ENCODE assay signal across 1 cellular context in genomic region chr14:94173885-94174621, GRCh38.
TF ChIP-seq lines count a peak whose summit lies in the region.

PPP4R4 (plus strand) TSS chr14:94174322; CDS start chr14:94174466, 144 bp downstream.

TF ChIP-seq in HepG2, 621 proteins besides CTCF, POLR2A, EP300 and RAD21 (continued from another document and continues in another):
- TF ChIP-seq, protein P1, sequence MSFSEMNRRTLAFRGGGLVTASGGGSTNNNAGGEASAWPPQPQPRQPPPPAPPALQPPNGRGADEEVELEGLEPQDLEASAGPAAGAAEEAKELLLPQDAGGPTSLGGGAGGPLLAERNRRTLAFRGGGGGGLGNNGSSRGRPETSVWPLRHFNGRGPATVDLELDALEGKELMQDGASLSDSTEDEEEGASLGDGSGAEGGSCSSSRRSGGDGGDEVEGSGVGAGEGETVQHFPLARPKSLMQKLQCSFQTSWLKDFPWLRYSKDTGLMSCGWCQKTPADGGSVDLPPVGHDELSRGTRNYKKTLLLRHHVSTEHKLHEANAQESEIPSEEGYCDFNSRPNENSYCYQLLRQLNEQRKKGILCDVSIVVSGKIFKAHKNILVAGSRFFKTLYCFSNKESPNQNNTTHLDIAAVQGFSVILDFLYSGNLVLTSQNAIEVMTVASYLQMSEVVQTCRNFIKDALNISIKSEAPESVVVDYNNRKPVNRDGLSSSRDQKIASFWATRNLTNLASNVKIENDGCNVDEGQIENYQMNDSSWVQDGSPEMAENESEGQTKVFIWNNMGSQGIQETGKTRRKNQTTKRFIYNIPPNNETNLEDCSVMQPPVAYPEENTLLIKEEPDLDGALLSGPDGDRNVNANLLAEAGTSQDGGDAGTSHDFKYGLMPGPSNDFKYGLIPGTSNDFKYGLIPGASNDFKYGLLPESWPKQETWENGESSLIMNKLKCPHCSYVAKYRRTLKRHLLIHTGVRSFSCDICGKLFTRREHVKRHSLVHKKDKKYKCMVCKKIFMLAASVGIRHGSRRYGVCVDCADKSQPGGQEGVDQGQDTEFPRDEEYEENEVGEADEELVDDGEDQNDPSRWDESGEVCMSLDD (CRISPR knock-in tag; IDR thresholded peaks at IDR 0.05; ENCODE audit: borderline replicate concordance) = no peak
- TF ChIP-seq, protein P2, sequence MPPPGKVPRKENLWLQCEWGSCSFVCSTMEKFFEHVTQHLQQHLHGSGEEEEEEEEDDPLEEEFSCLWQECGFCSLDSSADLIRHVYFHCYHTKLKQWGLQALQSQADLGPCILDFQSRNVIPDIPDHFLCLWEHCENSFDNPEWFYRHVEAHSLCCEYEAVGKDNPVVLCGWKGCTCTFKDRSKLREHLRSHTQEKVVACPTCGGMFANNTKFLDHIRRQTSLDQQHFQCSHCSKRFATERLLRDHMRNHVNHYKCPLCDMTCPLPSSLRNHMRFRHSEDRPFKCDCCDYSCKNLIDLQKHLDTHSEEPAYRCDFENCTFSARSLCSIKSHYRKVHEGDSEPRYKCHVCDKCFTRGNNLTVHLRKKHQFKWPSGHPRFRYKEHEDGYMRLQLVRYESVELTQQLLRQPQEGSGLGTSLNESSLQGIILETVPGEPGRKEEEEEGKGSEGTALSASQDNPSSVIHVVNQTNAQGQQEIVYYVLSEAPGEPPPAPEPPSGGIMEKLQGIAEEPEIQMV (CRISPR knock-in tag; IDR thresholded peaks at IDR 0.05; ENCODE audit: low read depth) = peak; percentile 46; the same call in 1 of the 2 replicates
- TF ChIP-seq HNF1B (CRISPR knock-in tag; IDR thresholded peaks at IDR 0.05) (no peak), RNF2 (conservative IDR thresholded peaks at IDR 0.05; ENCODE audit: low read depth) (no peak), SAFB2 (CRISPR knock-in tag; IDR thresholded peaks at IDR 0.05; ENCODE audit: borderline replicate concordance, low read depth) (no peak), PITX1 (CRISPR knock-in tag; IDR thresholded peaks at IDR 0.05) (no peak), SP2 (CRISPR knock-in tag; IDR thresholded peaks at IDR 0.05) (no peak), FOXO1 (CRISPR knock-in tag; IDR thresholded peaks at IDR 0.05) (no peak), ARNTL (CRISPR knock-in tag; IDR thresholded peaks at IDR 0.05) (no peak), ZNF724P (CRISPR knock-in tag; IDR thresholded peaks at IDR 0.05; ENCODE audit: borderline replicate concordance) (no peak), CCAR2 (optimal IDR thresholded peaks at IDR 0.05; ENCODE audit: low read depth, low read length) (no peak), ZMAT5 (CRISPR knock-in tag; IDR thresholded peaks at IDR 0.05; ENCODE audit: borderline replicate concordance, low read depth) (no peak), ZGPAT (CRISPR knock-in tag; IDR thresholded peaks at IDR 0.05) (no peak), ASH2L (IDR thresholded peaks at IDR 0.05; ENCODE audit: insufficient read length, low read depth, low read length) (no peak), ZNF510 (CRISPR knock-in tag; IDR thresholded peaks at IDR 0.05; ENCODE audit: low read depth) (no peak), ZNF878 (CRISPR knock-in tag; IDR thresholded peaks at IDR 0.05) (no peak), ZNF12 (CRISPR knock-in tag; IDR thresholded peaks at IDR 0.05) (no peak), DNMT3B (CRISPR knock-in tag; conservative IDR thresholded peaks at IDR 0.05) (no peak), KDM4B (CRISPR knock-in tag; IDR thresholded peaks at IDR 0.05) (no peak), PBX3 (CRISPR knock-in tag; IDR thresholded peaks at IDR 0.05; ENCODE audit: borderline replicate concordance) (no peak), CERS6 (CRISPR knock-in tag; IDR thresholded peaks at IDR 0.05) (no peak), NFATC3 (CRISPR knock-in tag; IDR thresholded peaks at IDR 0.05) (no peak), GPN1 (CRISPR knock-in tag; IDR thresholded peaks at IDR 0.05; ENCODE audit: borderline replicate concordance) (no peak), NAIF1 (CRISPR knock-in tag; IDR thresholded peaks at IDR 0.05; ENCODE audit: borderline replicate concordance) (no peak), ZNF773 (CRISPR knock-in tag; IDR thresholded peaks at IDR 0.05; ENCODE audit: borderline replicate concordance) (no peak), MAFG (CRISPR knock-in tag; IDR thresholded peaks at IDR 0.05) (no peak), DR1 (CRISPR knock-in tag; IDR thresholded peaks at IDR 0.05) (no peak), IKZF1 (IDR thresholded peaks at IDR 0.05) (no peak), SIN3A (IDR thresholded peaks at IDR 0.05; ENCODE audit: borderline replicate concordance, low read depth, low read length) (no peak), ZNF564 (CRISPR knock-in tag; IDR thresholded peaks at IDR 0.05) (no peak), ZNF615 (CRISPR knock-in tag; IDR thresholded peaks at IDR 0.05; ENCODE audit: borderline replicate concordance) (no peak), ZNF570 (CRISPR knock-in tag; IDR thresholded peaks at IDR 0.05; ENCODE audit: borderline replicate concordance) (no peak), ZKSCAN5 (CRISPR knock-in tag; IDR thresholded peaks at IDR 0.05) (no peak)
- TF ChIP-seq, protein P3, sequence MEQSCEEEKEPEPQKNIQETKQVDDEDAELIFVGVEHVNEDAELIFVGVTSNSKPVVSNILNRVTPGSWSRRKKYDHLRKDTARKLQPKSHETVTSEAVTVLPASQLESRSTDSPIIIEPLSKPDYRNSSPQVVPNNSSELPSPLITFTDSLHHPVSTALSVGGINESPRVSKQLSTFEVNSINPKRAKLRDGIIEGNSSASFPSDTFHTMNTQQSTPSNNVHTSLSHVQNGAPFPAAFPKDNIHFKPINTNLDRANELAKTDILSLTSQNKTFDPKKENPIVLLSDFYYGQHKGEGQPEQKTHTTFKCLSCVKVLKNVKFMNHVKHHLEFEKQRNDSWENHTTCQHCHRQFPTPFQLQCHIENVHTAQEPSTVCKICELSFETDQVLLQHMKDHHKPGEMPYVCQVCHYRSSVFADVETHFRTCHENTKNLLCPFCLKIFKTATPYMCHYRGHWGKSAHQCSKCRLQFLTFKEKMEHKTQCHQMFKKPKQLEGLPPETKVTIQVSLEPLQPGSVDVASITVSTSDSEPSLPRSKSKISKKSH (CRISPR knock-in tag; IDR thresholded peaks at IDR 0.05; ENCODE audit: borderline replicate concordance) = 0 out of 2 replicates have a peak, but pooled peaks have one; percentile 17
- TF ChIP-seq, protein P4, sequence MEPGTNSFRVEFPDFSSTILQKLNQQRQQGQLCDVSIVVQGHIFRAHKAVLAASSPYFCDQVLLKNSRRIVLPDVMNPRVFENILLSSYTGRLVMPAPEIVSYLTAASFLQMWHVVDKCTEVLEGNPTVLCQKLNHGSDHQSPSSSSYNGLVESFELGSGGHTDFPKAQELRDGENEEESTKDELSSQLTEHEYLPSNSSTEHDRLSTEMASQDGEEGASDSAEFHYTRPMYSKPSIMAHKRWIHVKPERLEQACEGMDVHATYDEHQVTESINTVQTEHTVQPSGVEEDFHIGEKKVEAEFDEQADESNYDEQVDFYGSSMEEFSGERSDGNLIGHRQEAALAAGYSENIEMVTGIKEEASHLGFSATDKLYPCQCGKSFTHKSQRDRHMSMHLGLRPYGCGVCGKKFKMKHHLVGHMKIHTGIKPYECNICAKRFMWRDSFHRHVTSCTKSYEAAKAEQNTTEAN (CRISPR knock-in tag; conservative IDR thresholded peaks at IDR 0.05) = no peak
- TF ChIP-seq, protein P5, sequence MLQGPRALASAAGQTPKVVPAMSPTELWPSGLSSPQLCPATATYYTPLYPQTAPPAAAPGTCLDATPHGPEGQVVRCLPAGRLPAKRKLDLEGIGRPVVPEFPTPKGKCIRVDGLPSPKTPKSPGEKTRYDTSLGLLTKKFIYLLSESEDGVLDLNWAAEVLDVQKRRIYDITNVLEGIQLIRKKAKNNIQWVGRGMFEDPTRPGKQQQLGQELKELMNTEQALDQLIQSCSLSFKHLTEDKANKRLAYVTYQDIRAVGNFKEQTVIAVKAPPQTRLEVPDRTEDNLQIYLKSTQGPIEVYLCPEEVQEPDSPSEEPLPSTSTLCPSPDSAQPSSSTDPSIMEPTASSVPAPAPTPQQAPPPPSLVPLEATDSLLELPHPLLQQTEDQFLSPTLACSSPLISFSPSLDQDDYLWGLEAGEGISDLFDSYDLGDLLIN (CRISPR knock-in tag; IDR thresholded peaks at IDR 0.05; ENCODE audit: borderline replicate concordance) = no peak
- TF ChIP-seq, protein P6, sequence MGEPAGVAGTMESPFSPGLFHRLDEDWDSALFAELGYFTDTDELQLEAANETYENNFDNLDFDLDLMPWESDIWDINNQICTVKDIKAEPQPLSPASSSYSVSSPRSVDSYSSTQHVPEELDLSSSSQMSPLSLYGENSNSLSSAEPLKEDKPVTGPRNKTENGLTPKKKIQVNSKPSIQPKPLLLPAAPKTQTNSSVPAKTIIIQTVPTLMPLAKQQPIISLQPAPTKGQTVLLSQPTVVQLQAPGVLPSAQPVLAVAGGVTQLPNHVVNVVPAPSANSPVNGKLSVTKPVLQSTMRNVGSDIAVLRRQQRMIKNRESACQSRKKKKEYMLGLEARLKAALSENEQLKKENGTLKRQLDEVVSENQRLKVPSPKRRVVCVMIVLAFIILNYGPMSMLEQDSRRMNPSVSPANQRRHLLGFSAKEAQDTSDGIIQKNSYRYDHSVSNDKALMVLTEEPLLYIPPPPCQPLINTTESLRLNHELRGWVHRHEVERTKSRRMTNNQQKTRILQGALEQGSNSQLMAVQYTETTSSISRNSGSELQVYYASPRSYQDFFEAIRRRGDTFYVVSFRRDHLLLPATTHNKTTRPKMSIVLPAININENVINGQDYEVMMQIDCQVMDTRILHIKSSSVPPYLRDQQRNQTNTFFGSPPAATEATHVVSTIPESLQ (CRISPR knock-in tag; conservative IDR thresholded peaks at IDR 0.05) = no peak
- TF ChIP-seq, protein P7, sequence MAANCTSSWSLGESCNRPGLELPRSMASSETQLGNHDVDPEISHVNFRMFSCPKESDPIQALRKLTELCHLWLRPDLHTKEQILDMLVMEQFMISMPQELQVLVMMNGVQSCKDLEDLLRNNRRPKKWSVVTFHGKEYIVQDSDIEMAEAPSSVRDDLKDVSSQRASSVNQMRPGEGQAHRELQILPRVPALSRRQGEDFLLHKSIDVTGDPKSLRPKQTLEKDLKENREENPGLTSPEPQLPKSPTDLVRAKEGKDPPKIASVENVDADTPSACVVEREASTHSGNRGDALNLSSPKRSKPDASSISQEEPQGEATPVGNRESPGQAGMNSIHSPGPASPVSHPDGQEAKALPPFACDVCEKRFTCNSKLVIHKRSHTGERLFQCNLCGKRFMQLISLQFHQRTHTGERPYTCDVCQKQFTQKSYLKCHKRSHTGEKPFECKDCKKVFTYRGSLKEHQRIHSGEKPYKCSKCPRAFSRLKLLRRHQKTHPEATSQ (CRISPR knock-in tag; IDR thresholded peaks at IDR 0.05; ENCODE audit: borderline replicate concordance) = no peak
- TF ChIP-seq, protein P8, sequence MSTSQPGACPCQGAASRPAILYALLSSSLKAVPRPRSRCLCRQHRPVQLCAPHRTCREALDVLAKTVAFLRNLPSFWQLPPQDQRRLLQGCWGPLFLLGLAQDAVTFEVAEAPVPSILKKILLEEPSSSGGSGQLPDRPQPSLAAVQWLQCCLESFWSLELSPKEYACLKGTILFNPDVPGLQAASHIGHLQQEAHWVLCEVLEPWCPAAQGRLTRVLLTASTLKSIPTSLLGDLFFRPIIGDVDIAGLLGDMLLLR (CRISPR knock-in tag; IDR thresholded peaks at IDR 0.05) = no peak
